ENCODE assay signal across 3 cellular contexts in the genomic region with DNA sequence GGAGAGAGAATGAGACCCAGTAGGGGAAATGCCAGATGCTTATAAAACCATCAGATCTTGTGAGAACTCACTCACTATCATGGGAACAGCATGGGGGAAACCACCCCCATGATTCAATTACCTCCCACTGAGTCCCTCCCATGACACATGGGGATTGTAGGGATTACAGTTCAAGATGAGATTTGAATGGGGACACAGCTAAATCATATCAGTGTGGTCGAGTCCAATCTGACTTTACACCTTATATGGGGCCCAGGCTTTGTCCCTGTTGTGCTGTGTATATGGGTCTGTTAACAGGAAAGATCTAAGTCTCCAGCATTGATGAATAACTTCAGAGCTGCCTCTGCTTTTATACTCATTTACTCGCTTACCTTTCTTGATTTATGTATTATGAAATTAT. TPM values are rescaled to one million over a fixed set of nuclear protein-coding genes. Genes with fewer than 3 reads are reported as not detected.
"Had no signal": no experiment of that assay in that cellular context is flagged by ENCODE, and none has a peak within 500 bp of the region (broad histone marks: within the 10 kb centered on the region; RNA-seq: fewer than 3 reads in every experiment).

No MANE protein-coding gene starts in this region.

RNA-seq across cellular contexts. Expression of a gene that starts 20.9 kb away (rescaled TPM):
- total RNA-seq: HT-29, LHCN-M2, SJSA1 had no signal
